9 cellular contexts compared by ENCODE assay signal in genomic region chr1:206816390-206817287, GRCh38. TPM values are rescaled to one million over a fixed set of nuclear protein-coding genes. Genes with fewer than 3 reads are reported as not detected.
DNase-seq lines count a peak whose midpoint lies in the region; ATAC-seq, FAIRE-seq and TF ChIP-seq lines count a peak whose summit lies in the region.
"Had no signal": no experiment of that assay in that cellular context is flagged by ENCODE, and none has a peak within 500 bp of the region (broad histone marks: within the 10 kb centered on the region; RNA-seq: fewer than 3 reads in every experiment).

No MANE protein-coding gene starts in this region.

- FAIRE-seq in GM19239 (lab: Jason Lieb, UNC) = peak; percentile 99

- intact Hi-C loops in body of pancreas (cut with DNase I) = no loop called here
- intact Hi-C loops in gastrocnemius medialis (cut with DNase I; ENCODE audit: low total_unique reads) = no loop called here

- TF ChIP-seq CTCF in body of pancreas (IDR thresholded peaks at IDR 0.05) (no peak), gastrocnemius medialis (IDR thresholded peaks at IDR 0.05 in 4 of 5, conservative IDR thresholded peaks at IDR 0.05 in 1 of 5) (no peak)

- H3K9me3 ChIP-seq in BLaER1 = peaks cover 16% of the 10 kb centered on the region
- no peaks in the 10 kb centered on the region for H3K9me3 ChIP-seq in body of pancreas
- H3K9me3 ChIP-seq in gastrocnemius medialis = no peaks in the 10 kb centered on the region

- peak overlapping the region; percentile 25 for H3K4me2 ChIP-seq in BLaER1

- peak; percentile 77 for ATAC-seq in HG03439 (IDR thresholded peaks at IDR 0.05; ENCODE audit: unreplicated experiment)
- ATAC-seq in body of pancreas = peak; percentile 52
- ATAC-seq in gastrocnemius medialis = no peak
- no peak for ATAC-seq in HG03457 (IDR thresholded peaks at IDR 0.05; ENCODE audit: unreplicated experiment)

- H3K27ac ChIP-seq in BLaER1 (no peak overlapping the region), body of pancreas (no peak overlapping the region), gastrocnemius medialis (no peak overlapping the region)

- in situ Hi-C loops in gastrocnemius medialis (cut with MboI; ENCODE audit: low sequenced_read_pairs in 4 of 4) = loop anchor here (10.0 to 25.0 kb wide), 4 partner anchors 82 to 182 kb away; partner anchors contain the start of gene DYRK3 (in 2 of the 4)

- H3K4me1 ChIP-seq in BLaER1 = peaks cover 44% of the 10 kb centered on the region
- H3K4me1 ChIP-seq in body of pancreas = no peaks in the 10 kb centered on the region
- H3K4me1 ChIP-seq in gastrocnemius medialis = peaks cover 0 to 4% of the 10 kb centered on the region in 2 donors

- H3K36me3 ChIP-seq in BLaER1 (no peaks in the 10 kb centered on the region), body of pancreas (replicated peaks in 1 of 2; ENCODE audit: insufficient read depth in 1 of 2, low read depth in 2 of 2) (no peaks in the 10 kb centered on the region), gastrocnemius medialis (no peaks in the 10 kb centered on the region)

- DNase-seq in GM19239 (ENCODE audit: insufficient read length, low spot score) = peak; percentile 34
- DNase-seq in body of pancreas = peak in 1 of 4 donors; percentile 19
- no peak for DNase-seq in gastrocnemius medialis
- no peak for DNase-seq in mesenteric fat pad (ENCODE audit: low spot score)
- DNase-seq in COR-L47 (lab: John Stamatoyannopoulos, UW) = no peak

- H4K20me1 ChIP-seq in BLaER1 = no peaks in the 10 kb centered on the region

- no peaks in the 10 kb centered on the region for H3K27me3 ChIP-seq in BLaER1
- H3K27me3 ChIP-seq in body of pancreas = no peaks in the 10 kb centered on the region
- H3K27me3 ChIP-seq in gastrocnemius medialis = no peaks in the 10 kb centered on the region

- no peak overlapping the region for H3K9ac ChIP-seq in BLaER1

- WGBS in body of pancreas, 2 donors = 63 to 72% methylated on average over 4 of the region's 4 CpGs

- TF ChIP-seq POLR2A in body of pancreas (IDR thresholded peaks at IDR 0.05) = no peak
- TF ChIP-seq POLR2A in gastrocnemius medialis (IDR thresholded peaks at IDR 0.05) = no peak

- no peak overlapping the region for H3K4me3 ChIP-seq in BLaER1
- no peak overlapping the region for H3K4me3 ChIP-seq in body of pancreas
- no peak overlapping the region for H3K4me3 ChIP-seq in gastrocnemius medialis

RNA-seq across cellular contexts. Expression of gene IL10, which starts 44.3 kb away (rescaled TPM):
- total RNA-seq in body of pancreas (1 to 10 TPM in 1 of 2 donors, not detected in 1; 1.0 TPM), gastrocnemius medialis (under 1 TPM; 0.26 to 0.61 (median 0.34) TPM), mesenteric fat pad (23.0 TPM)
- total RNA-seq: glomerular endothelial cell had no signal

RNA-seq across cellular contexts. Expression of gene IL19, which starts 46.1 kb away (rescaled TPM):
- total RNA-seq in body of pancreas (not detected), gastrocnemius medialis (not detected), mesenteric fat pad (not detected)
- total RNA-seq: glomerular endothelial cell had no signal

RNA-seq across cellular contexts. Expression of gene IL20, which starts 48.8 kb away (rescaled TPM):
- total RNA-seq in body of pancreas (not detected), gastrocnemius medialis (not detected), mesenteric fat pad (not detected)
- total RNA-seq: glomerular endothelial cell had no signal

Comparison
In these comparisons a context has a peak if more than half of its experiments do, and no peak if none do; other contexts are left out.
1. ATAC-seq: peak in HG03439 (single experiment) and body of pancreas (single experiment); none in gastrocnemius medialis (0 of 2) and HG03457 (single experiment).
2. RNA of gene IL10, which starts 44.3 kb away (total RNA-seq): 23.0 TPM in mesenteric fat pad (single experiment); 1.0 TPM in body of pancreas and 0.26 to 0.61 TPM in gastrocnemius medialis; every median in the first group is over 10 times any median in the second.